5 cellular contexts compared by ENCODE assay signal in genomic region chr6:47182291-47182957, GRCh38.
"Had no signal": no experiment of that assay in that cellular context is flagged by ENCODE, and none has a peak within 500 bp of the region (broad histone marks: within the 10 kb centered on the region; RNA-seq: fewer than 3 reads in every experiment).

No MANE protein-coding gene starts in this region.

- DNase-seq: erythroblast; hypothalamus; nephron progenitor cell; stimulated activated CD4-positive, alpha-beta T cell treated with anti-CD3 and anti-CD28 coated beads, Interleukin-4, amount 100 ng/mL, for 24 hours; stimulated activated naive CD8-positive, alpha-beta T cell treated with anti-CD3 and anti-CD28 coated beads, Interleukin-15, amount 100 ng/mL, for 72 hours had no signal
